ENCODE assay signal across 16 cellular contexts in the genomic region with DNA sequence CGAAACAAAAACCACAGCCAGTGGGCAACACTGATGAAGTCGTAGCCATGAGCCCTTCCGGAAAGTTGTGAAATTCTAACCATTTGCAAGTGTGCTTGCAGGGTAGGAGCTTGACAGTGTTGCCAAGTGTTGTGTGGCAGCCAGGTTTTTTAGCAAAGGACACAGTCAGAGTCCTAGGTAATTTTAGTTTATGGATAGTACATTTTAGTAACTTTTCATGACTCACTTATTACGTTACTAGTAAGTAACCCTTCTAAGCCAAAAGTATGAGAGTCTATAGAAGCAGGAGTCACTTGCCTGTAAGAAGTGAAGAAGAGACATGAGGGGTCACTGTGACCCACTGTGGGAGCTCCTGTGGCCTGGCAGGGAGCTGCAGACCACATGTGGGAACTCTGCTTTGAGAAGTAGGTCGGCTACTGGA. TPM values are rescaled to one million over a fixed set of nuclear protein-coding genes. Genes with fewer than 3 reads are reported as not detected.
DNase-seq lines count a peak whose midpoint lies in the region; TF ChIP-seq lines count a peak whose summit lies in the region.
"Had no signal": no experiment of that assay in that cellular context is flagged by ENCODE, and none has a peak within 500 bp of the region (broad histone marks: within the 10 kb centered on the region; RNA-seq: fewer than 3 reads in every experiment).

No MANE protein-coding gene starts in this region.

- no peak for TF ChIP-seq CTCF in fibroblast of mammary gland (conservative IDR thresholded peaks at IDR 0.05; ENCODE audit: control insufficient read depth, insufficient read depth, low read depth, low read length)

- peaks cover 15% of the 10 kb centered on the region for H3K27me3 Mint-ChIP-seq in activated naive CD8-positive, alpha-beta T cell treated with anti-CD3 and anti-CD28 coated beads for 36 hours

- peak; percentile 7 for DNase-seq in DMS 273 (lab: John Stamatoyannopoulos, UW; ENCODE audit: unreplicated experiment)
- DNase-seq in DMS 273 treated with DMSO at 0.1 percent for 48 hours (lab: John Stamatoyannopoulos, UW) = no peak
- DNase-seq in SIG-M5 (lab: John Stamatoyannopoulos, UW) = peak; percentile 52
- DNase-seq in fibroblast of mammary gland (ENCODE audit: low read depth) = peak; percentile 39
- DNase-seq in superior temporal gyrus (ENCODE audit: extremely low spot score) = peak; percentile 21
- DNase-seq in activated naive CD8-positive, alpha-beta T cell treated with anti-CD3 and anti-CD28 coated beads for 36 hours = no peak
- DNase-seq in H7 = no peak
- no peak for DNase-seq in HPDE6-E6E7 (ENCODE audit: extremely low spot score)
- DNase-seq: activated T-cell treated with anti-CD3 and anti-CD28 coated beads, Interleukin-2, amount 50 U/mL, for 72 hours; adrenal gland; CD4-positive, CD25-positive, alpha-beta regulatory T cell; kidney glomerular epithelial cell; NCI-H1694; NCI-H524 treated with DMSO at 0.1 percent for 48 hours; T-helper 9 cell had no signal

- no peaks in the 10 kb centered on the region for H3K9me3 Mint-ChIP-seq in activated naive CD8-positive, alpha-beta T cell treated with anti-CD3 and anti-CD28 coated beads for 36 hours
- H3K9me3 Mint-ChIP-seq: activated T-cell treated with anti-CD3 and anti-CD28 coated beads, Interleukin-2, amount 50 U/mL, for 72 hours; CD4-positive, CD25-positive, alpha-beta regulatory T cell had no signal

- no peaks in the 10 kb centered on the region for H3K4me1 Mint-ChIP-seq in activated naive CD8-positive, alpha-beta T cell treated with anti-CD3 and anti-CD28 coated beads for 36 hours
- H3K4me1 Mint-ChIP-seq: CD4-positive, CD25-positive, alpha-beta regulatory T cell had no signal

- no peaks in the 10 kb centered on the region for H3K27me3 ChIP-seq in H7 (ENCODE audit: control insufficient read depth, insufficient read depth, low read length)
- H3K27me3 ChIP-seq: adrenal gland had no signal

- H3K27ac Mint-ChIP-seq in activated naive CD8-positive, alpha-beta T cell treated with anti-CD3 and anti-CD28 coated beads for 36 hours = no peak overlapping the region
- H3K27ac Mint-ChIP-seq: activated T-cell treated with anti-CD3 and anti-CD28 coated beads, Interleukin-2, amount 50 U/mL, for 72 hours; CD4-positive, CD25-positive, alpha-beta regulatory T cell had no signal

- H3K36me3 ChIP-seq in H7 (replicated peaks; ENCODE audit: control insufficient read depth, insufficient read depth, low read length) = no peaks in the 10 kb centered on the region
- H3K36me3 ChIP-seq: adrenal gland had no signal

- no peak overlapping the region for H3K4me3 Mint-ChIP-seq in activated naive CD8-positive, alpha-beta T cell treated with anti-CD3 and anti-CD28 coated beads for 36 hours
- H3K4me3 Mint-ChIP-seq: activated T-cell treated with anti-CD3 and anti-CD28 coated beads, Interleukin-2, amount 50 U/mL, for 72 hours; CD4-positive, CD25-positive, alpha-beta regulatory T cell had no signal

- H3K36me3 Mint-ChIP-seq in activated naive CD8-positive, alpha-beta T cell treated with anti-CD3 and anti-CD28 coated beads for 36 hours = no peaks in the 10 kb centered on the region
- H3K36me3 Mint-ChIP-seq: CD4-positive, CD25-positive, alpha-beta regulatory T cell had no signal

- H3K4me3 ChIP-seq in fibroblast of mammary gland (ENCODE audit: control insufficient read depth, low read depth, low read length) (no peak overlapping the region), H7 (ENCODE audit: insufficient read depth, low read depth, low read length) (no peak overlapping the region)
- H3K4me3 ChIP-seq: adrenal gland, K562 had no signal

RNA-seq across cellular contexts. Expression of a gene that starts 54.8 kb away (rescaled TPM):
- 10 to 100 TPM; 66.0 to 69.9 TPM for total RNA-seq in activated naive CD8-positive, alpha-beta T cell treated with anti-CD3 and anti-CD28 coated beads for 36 hours
- total RNA-seq in H7 (2014; rRNA removed; shearing (Covaris generic)) = 45.5 and 45.7 TPM in 2 replicates

Comparison
In these comparisons a context has a peak if more than half of its experiments do, and no peak if none do; other contexts are left out.
1. DNase-seq: peak in DMS 273 (single experiment), SIG-M5 (single experiment), fibroblast of mammary gland (single experiment) and superior temporal gyrus (single experiment); none in DMS 273 treated with DMSO at 0.1 percent for 48 hours (single experiment), activated naive CD8-positive, alpha-beta T cell treated with anti-CD3 and anti-CD28 coated beads for 36 hours (single experiment), H7 (single experiment) and HPDE6-E6E7 (single experiment).